ENCODE assay signal across 31 cellular contexts in genomic region chr6:81962198-81962597, GRCh38.
DNase-seq lines count a peak whose midpoint lies in the region; ATAC-seq and TF ChIP-seq lines count a peak whose summit lies in the region.
"Had no signal": no experiment of that assay in that cellular context is flagged by ENCODE, and none has a peak within 500 bp of the region (broad histone marks: within the 10 kb centered on the region; RNA-seq: fewer than 3 reads in every experiment).

No MANE protein-coding gene starts in this region.

- no peaks in the 10 kb centered on the region for H3K36me3 ChIP-seq in Caco-2 (ENCODE audit: control insufficient read depth, insufficient read depth, low read length)
- H3K36me3 ChIP-seq: heart right ventricle, lower lobe of right lung, MG63, ovary, transverse colon had no signal

- no TSS peak for BruUV-seq in Caco-2 (replicated peaks; lab: Mats Ljungman, UMichigan)

- no peak for ATAC-seq in GM21390 (IDR thresholded peaks at IDR 0.05; ENCODE audit: unreplicated experiment)
- ATAC-seq: A549; activated CD4-positive, alpha-beta T cell treated with anti-CD3 and anti-CD28 coated beads for 36 hours; heart right ventricle; lower lobe of right lung; natural killer cell treated with Interleukin-12 subunit alpha and Interleukin-12 subunit beta and Interleukin-15 and Interleukin-18, amount 100 ng/mL, for 72 hours had no signal

- H3K27me3 ChIP-seq in Caco-2 (replicated peaks; ENCODE audit: control insufficient read depth, insufficient read depth, low read length), result no peaks in the 10 kb centered on the region
- H3K27me3 ChIP-seq: heart right ventricle, MG63, ovary, transverse colon had no signal

- H3K9me3 Mint-ChIP-seq in Caco-2 (ENCODE audit: unreplicated experiment), result peaks cover 24% of the 10 kb centered on the region
- H3K9me3 Mint-ChIP-seq: natural killer cell treated with Interleukin-12 subunit alpha and Interleukin-12 subunit beta and Interleukin-15 and Interleukin-18, amount 100 ng/mL, for 72 hours had no signal

- peak overlapping the region; percentile 19 for H3K27ac Mint-ChIP-seq in Caco-2 (ENCODE audit: unreplicated experiment)
- H3K27ac Mint-ChIP-seq: activated CD4-positive, alpha-beta T cell treated with anti-CD3 and anti-CD28 coated beads for 36 hours; activated naive CD8-positive, alpha-beta T cell treated with anti-CD3 and anti-CD28 coated beads, Interleukin-2, amount 10 ng/mL, durations not matched to agents 7 days and 5 days; B cell; natural killer cell treated with Interleukin-12 subunit alpha and Interleukin-12 subunit beta and Interleukin-15 and Interleukin-18, amount 100 ng/mL, for 72 hours had no signal

- no peak for TF ChIP-seq CTCF in Caco-2 (IDR thresholded peaks at IDR 0.05; ENCODE audit: insufficient read depth in 1 of 2, low read depth in 1 of 2, low read length in 1 of 2, severe bottlenecking in 1 of 2, unreplicated experiment in 1 of 2)
- no peak for TF ChIP-seq CTCF in cardiac fibroblast (IDR thresholded peaks at IDR 0.05; ENCODE audit: low read depth, low read length)

- H3K27me3 Mint-ChIP-seq in Caco-2 (ENCODE audit: insufficient read depth, unreplicated experiment), result no peaks in the 10 kb centered on the region
- H3K27me3 Mint-ChIP-seq: activated CD4-positive, alpha-beta T cell treated with anti-CD3 and anti-CD28 coated beads for 36 hours; activated naive CD8-positive, alpha-beta T cell treated with anti-CD3 and anti-CD28 coated beads, Interleukin-2, amount 10 ng/mL, durations not matched to agents 7 days and 5 days; B cell; natural killer cell treated with Interleukin-12 subunit alpha and Interleukin-12 subunit beta and Interleukin-15 and Interleukin-18, amount 100 ng/mL, for 72 hours had no signal

- CTCF ChIA-PET in Caco-2 (lab: Charles Lee), result no interaction called here

- no peaks in the 10 kb centered on the region for H3K36me3 Mint-ChIP-seq in Caco-2 (ENCODE audit: insufficient read depth, unreplicated experiment)
- H3K36me3 Mint-ChIP-seq: activated naive CD8-positive, alpha-beta T cell treated with anti-CD3 and anti-CD28 coated beads, Interleukin-2, amount 10 ng/mL, durations not matched to agents 7 days and 5 days; natural killer cell treated with Interleukin-12 subunit alpha and Interleukin-12 subunit beta and Interleukin-15 and Interleukin-18, amount 100 ng/mL, for 72 hours had no signal

- H3K4me3 Mint-ChIP-seq in Caco-2 (ENCODE audit: unreplicated experiment), result no peak overlapping the region
- H3K4me3 Mint-ChIP-seq: activated CD4-positive, alpha-beta T cell treated with anti-CD3 and anti-CD28 coated beads for 36 hours; activated naive CD8-positive, alpha-beta T cell treated with anti-CD3 and anti-CD28 coated beads, Interleukin-2, amount 10 ng/mL, durations not matched to agents 7 days and 5 days; B cell; natural killer cell treated with Interleukin-12 subunit alpha and Interleukin-12 subunit beta and Interleukin-15 and Interleukin-18, amount 100 ng/mL, for 72 hours had no signal

- POLR2A ChIA-PET in Caco-2 (lab: Charles Lee), result no interaction called here

- H3K9me3 ChIP-seq in Caco-2, result peaks cover 4% of the 10 kb centered on the region; the same call in 1 of the 2 replicates
- H3K9me3 ChIP-seq: A549, lower lobe of right lung, MG63, ovary, transverse colon had no signal

- DNase-seq in Caco-2 (no peak), NOMO-1 (lab: John Stamatoyannopoulos, UW; ENCODE audit: unreplicated experiment in 2 of 2) (peak; percentile 30 to 55), cardiac fibroblast (ENCODE audit: low read depth in 2 of 2) (peak; percentile 26 to 34), iris pigment epithelial cell (ENCODE audit: low read depth) (peak; percentile 57), SKM-1 treated with dmso at 0.1 percent for 144 hours (lab: John Stamatoyannopoulos, UW; ENCODE audit: unreplicated experiment) (no peak), posterior vena cava (ENCODE audit: low spot score) (no peak), Ammon's horn (ENCODE audit: low spot score) (no peak)
- DNase-seq: activated CD4-positive, alpha-beta T cell treated with anti-CD3 and anti-CD28 coated beads for 36 hours; activated effector memory CD4-positive, alpha-beta T cell treated with anti-CD3 and anti-CD28 coated beads, Interleukin-2, amount 50 U/mL, for 16 hours; activated naive CD8-positive, alpha-beta T cell treated with anti-CD3 and anti-CD28 coated beads, Interleukin-2, amount 10 ng/mL, durations not matched to agents 7 days and 5 days; activated T-cell treated with anti-CD3 and anti-CD28 coated beads for 4 hours; central memory CD4-positive, alpha-beta T cell; dermis blood vessel endothelial cell; DMS153; heart right ventricle; kidney glomerular epithelial cell; lower lobe of right lung; MG63; NCI-H1436 treated with DMSO at 0.1 percent for 48 hours; NCI-H2107; NCI-H510A; NK-92 treated with Interleukin-12 subunit alpha and Interleukin-12 subunit beta, amount 100 ng/mL, for 24 hours; ovary; stimulated activated CD4-positive, alpha-beta T cell treated with anti-CD3 and anti-CD28 coated beads, Interleukin-12 subunit alpha, Interleukin-12 subunit beta, amount 100 ng/mL, for 4 hours; stimulated activated CD4-positive, alpha-beta T cell treated with anti-CD3 and anti-CD28 coated beads, Interleukin-4, amount 100 ng/mL, for 1 hour; transverse colon had no signal

- H3K4me3 ChIP-seq in Caco-2 (ENCODE audit: low read depth, low read length) (no peak overlapping the region), cardiac fibroblast (replicated peaks in 1 of 2; ENCODE audit: low read depth in 2 of 2, low read length in 2 of 2) (no peak overlapping the region)
- H3K4me3 ChIP-seq: A549, heart right ventricle, lower lobe of right lung, MG63, ovary, SK-N-MC, transverse colon had no signal

- no peaks in the 10 kb centered on the region for H3K4me1 ChIP-seq in Caco-2
- H3K4me1 ChIP-seq: A549, heart right ventricle, lower lobe of right lung, transverse colon had no signal

- H3K4me1 Mint-ChIP-seq in Caco-2 (ENCODE audit: low read depth, unreplicated experiment), result no peaks in the 10 kb centered on the region
- H3K4me1 Mint-ChIP-seq: activated CD4-positive, alpha-beta T cell treated with anti-CD3 and anti-CD28 coated beads for 36 hours; activated naive CD8-positive, alpha-beta T cell treated with anti-CD3 and anti-CD28 coated beads, Interleukin-2, amount 10 ng/mL, durations not matched to agents 7 days and 5 days; B cell had no signal

- intact Hi-C loops in Caco-2 (cut with micrococcal nuclease; ENCODE audit: unreplicated experiment), result no loop called here
- intact Hi-C loops in posterior vena cava (cut with DNase I), result no loop called here

Comparison
In these comparisons a context has a peak if more than half of its experiments do, and no peak if none do; other contexts are left out.
1. DNase-seq: peak in NOMO-1 (2 of 2), cardiac fibroblast (2 of 2) and iris pigment epithelial cell (single experiment); none in Caco-2 (0 of 2), SKM-1 treated with dmso at 0.1 percent for 144 hours (single experiment), posterior vena cava (single experiment) and Ammon's horn (single experiment).